Comparison of ENCODE assay signal across 8 cellular contexts in the genomic region with DNA sequence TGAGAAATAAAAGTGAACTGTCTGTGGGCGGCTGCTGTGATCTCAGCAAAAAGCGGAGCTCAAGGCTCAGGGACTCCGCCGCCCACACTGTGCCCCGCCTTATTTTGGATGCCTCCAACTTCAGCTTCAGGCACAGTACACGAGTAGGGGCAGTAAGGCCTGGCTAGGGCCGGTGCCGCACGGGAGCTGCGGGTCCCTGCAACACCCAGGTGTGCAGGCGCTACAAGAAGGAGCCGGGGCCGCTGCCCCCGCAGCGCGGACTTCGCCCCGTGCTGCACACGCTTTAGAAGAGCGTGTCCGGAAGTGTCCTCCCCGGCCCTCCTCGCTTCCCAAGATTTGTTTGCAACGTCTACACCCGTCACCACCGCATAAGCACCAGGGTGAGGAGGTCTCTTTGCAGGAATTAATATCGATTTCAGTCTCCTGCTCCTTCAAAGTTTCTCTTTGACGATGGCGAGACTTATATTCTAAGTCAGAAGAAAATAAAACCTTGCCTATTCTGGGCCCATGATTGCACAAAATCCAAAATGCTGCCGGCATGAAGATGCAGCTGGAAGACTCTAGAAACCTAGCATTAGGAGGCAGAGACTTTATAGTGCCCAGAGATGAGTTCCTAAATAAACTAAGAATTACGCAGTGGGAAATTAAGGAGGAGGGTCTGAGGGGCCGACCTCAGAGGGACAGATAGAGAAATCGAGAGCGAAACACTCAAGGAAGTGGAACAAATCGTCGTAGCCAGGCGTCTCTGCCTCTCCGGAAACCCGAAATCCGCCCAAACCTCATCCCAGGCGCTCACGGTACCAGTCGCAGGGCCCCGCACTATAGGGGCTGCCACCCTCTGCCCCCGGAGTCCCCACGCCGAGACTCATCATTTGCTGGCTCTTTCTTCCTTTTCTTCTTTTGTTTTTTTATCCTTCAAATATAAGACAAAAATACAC. TPM values are rescaled to one million over a fixed set of nuclear protein-coding genes. Genes with fewer than 3 reads are reported as not detected.
DNase-seq lines count a peak whose midpoint lies in the region; ATAC-seq lines count a peak whose summit lies in the region.

No MANE protein-coding gene starts in this region.

- peaks cover 85% of the 10 kb centered on the region for H3K27me3 Mint-ChIP-seq in activated T-cell treated with anti-CD3 and anti-CD28 coated beads, Interleukin-2, amount 50 U/mL, for 72 hours (ENCODE audit: low read depth)
- peaks cover 83 to 90% of the 10 kb centered on the region in 2 donors for H3K27me3 Mint-ChIP-seq in stimulated activated naive B cell treated with anti-CD40 and anti-IgM and Interleukin-4, amounts not matched to agents 10 μg/mL and 1 μg/mL and 100 μg/mL, for 72 hours

- H3K9me3 Mint-ChIP-seq in activated T-cell treated with anti-CD3 and anti-CD28 coated beads, Interleukin-2, amount 50 U/mL, for 72 hours, result peaks cover 0 to 4% of the 10 kb centered on the region in 2 donors
- peaks cover 3 to 8% of the 10 kb centered on the region in 2 donors for H3K9me3 Mint-ChIP-seq in stimulated activated naive B cell treated with anti-CD40 and anti-IgM and Interleukin-4, amounts not matched to agents 10 μg/mL and 1 μg/mL and 100 μg/mL, for 72 hours

- H3K36me3 Mint-ChIP-seq in activated T-cell treated with anti-CD3 and anti-CD28 coated beads, Interleukin-2, amount 50 U/mL, for 72 hours (ENCODE audit: insufficient read depth in 2 of 2), result peaks cover 0 to 2% of the 10 kb centered on the region in 2 donors
- peaks cover 0 to 5% of the 10 kb centered on the region in 2 donors for H3K36me3 Mint-ChIP-seq in stimulated activated naive B cell treated with anti-CD40 and anti-IgM and Interleukin-4, amounts not matched to agents 10 μg/mL and 1 μg/mL and 100 μg/mL, for 72 hours

- ATAC-seq in activated T-cell treated with anti-CD3 and anti-CD28 coated beads, Interleukin-2, amount 50 U/mL, for 72 hours (replicated peaks in 1 of 2), result no peak
- no peak for ATAC-seq in stimulated activated naive B cell treated with anti-CD40 and anti-IgM and Interleukin-4, amounts not matched to agents 10 μg/mL and 1 μg/mL and 100 μg/mL, for 72 hours (replicated peaks)

- peaks cover 33% of the 10 kb centered on the region for H3K4me1 Mint-ChIP-seq in activated T-cell treated with anti-CD3 and anti-CD28 coated beads, Interleukin-2, amount 50 U/mL, for 72 hours (ENCODE audit: low read depth)
- peaks cover 18 to 30% of the 10 kb centered on the region in 2 donors for H3K4me1 Mint-ChIP-seq in stimulated activated naive B cell treated with anti-CD40 and anti-IgM and Interleukin-4, amounts not matched to agents 10 μg/mL and 1 μg/mL and 100 μg/mL, for 72 hours

- H3K4me3 Mint-ChIP-seq in activated T-cell treated with anti-CD3 and anti-CD28 coated beads, Interleukin-2, amount 50 U/mL, for 72 hours, result peak overlapping the region; percentile 65 to 86
- peak overlapping the region; percentile 14 to 25 for H3K4me3 Mint-ChIP-seq in stimulated activated naive B cell treated with anti-CD40 and anti-IgM and Interleukin-4, amounts not matched to agents 10 μg/mL and 1 μg/mL and 100 μg/mL, for 72 hours

- peak overlapping the region; percentile 57 for H3K27ac Mint-ChIP-seq in activated T-cell treated with anti-CD3 and anti-CD28 coated beads, Interleukin-2, amount 50 U/mL, for 72 hours
- H3K27ac Mint-ChIP-seq in stimulated activated naive B cell treated with anti-CD40 and anti-IgM and Interleukin-4, amounts not matched to agents 10 μg/mL and 1 μg/mL and 100 μg/mL, for 72 hours, result peak overlapping the region; percentile 90

- peak; percentile 55 for DNase-seq in activated CD8-positive, alpha-beta memory T cell treated with anti-CD3 and anti-CD28 coated beads, Interleukin-2, amount 50 U/mL, for 48 hours
- no peak for DNase-seq in activated CD8-positive, alpha-beta memory T cell treated with anti-CD3 and anti-CD28 coated beads, Interleukin-2, amount 50 U/mL, for 4 hours
- DNase-seq in activated T-cell treated with anti-CD3 and anti-CD28 coated beads, Interleukin-2, amount 50 U/mL, for 72 hours, result no peak
- peak; percentile 46 for DNase-seq in iPS-NIHi7 (ENCODE audit: extremely low spot score)
- DNase-seq in stimulated activated naive B cell treated with anti-CD40 and anti-IgM and Interleukin-4, amounts not matched to agents 10 μg/mL and 1 μg/mL and 100 μg/mL, for 72 hours, result no peak
- no peak for DNase-seq in NCI-H82 (lab: John Stamatoyannopoulos, UW)
- no peak for DNase-seq in NCI-H1048 (lab: John Stamatoyannopoulos, UW)
- no peak for DNase-seq in NCI-H2107 treated with DMSO at 0.1 percent for 48 hours (lab: John Stamatoyannopoulos, UW; ENCODE audit: unreplicated experiment)

RNA-seq across cellular contexts. Expression of a gene that starts 6.4 kb away (rescaled TPM):
- not detected for total RNA-seq in activated T-cell treated with anti-CD3 and anti-CD28 coated beads, Interleukin-2, amount 50 U/mL, for 72 hours

Comparison
In these comparisons a context has a peak if more than half of its experiments do, and no peak if none do; other contexts are left out.
1. DNase-seq: peak in activated CD8-positive, alpha-beta memory T cell treated with anti-CD3 and anti-CD28 coated beads, Interleukin-2, amount 50 U/mL, for 48 hours (single experiment) and iPS-NIHi7 (single experiment); none in activated CD8-positive, alpha-beta memory T cell treated with anti-CD3 and anti-CD28 coated beads, Interleukin-2, amount 50 U/mL, for 4 hours (single experiment), activated T-cell treated with anti-CD3 and anti-CD28 coated beads, Interleukin-2, amount 50 U/mL, for 72 hours (0 of 2), stimulated activated naive B cell treated with anti-CD40 and anti-IgM and Interleukin-4, amounts not matched to agents 10 μg/mL and 1 μg/mL and 100 μg/mL, for 72 hours (single experiment), NCI-H82 (single experiment), NCI-H1048 (single experiment) and NCI-H2107 treated with DMSO at 0.1 percent for 48 hours (single experiment).